In genomic region chr9:3243676-3244075, GRCh38 we compare ENCODE assay signal across 12 cellular contexts.
"Had no signal": no experiment of that assay in that cellular context is flagged by ENCODE, and none has a peak within 500 bp of the region (broad histone marks: within the 10 kb centered on the region; RNA-seq: fewer than 3 reads in every experiment).

No MANE protein-coding gene starts in this region.

- H3K4me3 Mint-ChIP-seq: activated naive CD4-positive, alpha-beta T cell treated with anti-CD3 and anti-CD28 coated beads for 36 hours; mesothelial cell of epicardium had no signal

- H3K27me3 ChIP-seq: stomach, testis, upper lobe of left lung had no signal

- ATAC-seq: esophagus mucosa, left cardiac atrium, sciatic nerve had no signal

- H3K4me1 ChIP-seq: testis had no signal

- DNase-seq: activated CD4-positive, alpha-beta T cell treated with anti-CD3 and anti-CD28 coated beads for 1 hour; activated CD4-positive, alpha-beta T cell treated with anti-CD3 and anti-CD28 coated beads, Interleukin-2, amount 50 U/mL, for 4 hours; activated naive CD4-positive, alpha-beta T cell treated with anti-CD3 and anti-CD28 coated beads for 36 hours; left cardiac atrium; stomach; testis; upper lobe of left lung had no signal

- H3K4me3 ChIP-seq: lung, stomach, testis, upper lobe of left lung had no signal

- H3K27ac ChIP-seq: stomach, testis, upper lobe of left lung had no signal

- H3K9me3 Mint-ChIP-seq: activated naive CD4-positive, alpha-beta T cell treated with anti-CD3 and anti-CD28 coated beads for 36 hours; activated T-helper 2 cell treated with anti-CD3 and anti-CD28 coated beads, Interferon-gamma antibody, Interleukin-2, Interleukin-4, amounts not matched to agents 10 μg/mL and 5 μg/mL and 100 μg/mL, durations not matched to agents 14 hours and 24 hours and 36 hours; mesothelial cell of epicardium had no signal

- H3K27ac Mint-ChIP-seq: activated naive CD4-positive, alpha-beta T cell treated with anti-CD3 and anti-CD28 coated beads for 36 hours; activated T-helper 2 cell treated with anti-CD3 and anti-CD28 coated beads, Interferon-gamma antibody, Interleukin-2, Interleukin-4, amounts not matched to agents 10 μg/mL and 5 μg/mL and 100 μg/mL, durations not matched to agents 14 hours and 24 hours and 36 hours; mesothelial cell of epicardium had no signal

- H3K9me3 ChIP-seq: stomach, testis, upper lobe of left lung had no signal
